1 cellular context compared by ENCODE assay signal in the genomic region with DNA sequence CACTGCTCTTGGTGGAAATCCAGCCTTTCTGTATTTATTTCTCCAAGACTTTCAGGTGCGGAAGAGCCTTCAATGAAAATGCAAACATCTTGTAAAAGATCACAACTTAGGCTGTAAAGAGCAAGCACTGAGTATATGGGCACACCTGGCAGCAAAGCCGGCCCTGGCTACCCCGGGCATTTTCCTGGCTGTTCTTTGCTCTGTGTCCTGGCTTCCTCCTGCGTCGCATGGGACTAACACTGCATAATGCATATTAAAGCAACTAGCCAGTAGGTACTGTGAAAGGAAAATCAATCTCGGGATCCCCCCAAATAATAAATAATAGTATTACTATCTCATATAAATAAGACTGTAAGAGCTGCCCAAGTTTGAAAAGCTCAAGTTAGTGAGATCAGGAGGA.
TF ChIP-seq lines count a peak whose summit lies in the region.

No MANE protein-coding gene starts in this region.

TF ChIP-seq in WTC11, 78 proteins besides CTCF, POLR2A, EP300 and RAD21 (continued from another document):
- TF ChIP-seq, protein P1, sequence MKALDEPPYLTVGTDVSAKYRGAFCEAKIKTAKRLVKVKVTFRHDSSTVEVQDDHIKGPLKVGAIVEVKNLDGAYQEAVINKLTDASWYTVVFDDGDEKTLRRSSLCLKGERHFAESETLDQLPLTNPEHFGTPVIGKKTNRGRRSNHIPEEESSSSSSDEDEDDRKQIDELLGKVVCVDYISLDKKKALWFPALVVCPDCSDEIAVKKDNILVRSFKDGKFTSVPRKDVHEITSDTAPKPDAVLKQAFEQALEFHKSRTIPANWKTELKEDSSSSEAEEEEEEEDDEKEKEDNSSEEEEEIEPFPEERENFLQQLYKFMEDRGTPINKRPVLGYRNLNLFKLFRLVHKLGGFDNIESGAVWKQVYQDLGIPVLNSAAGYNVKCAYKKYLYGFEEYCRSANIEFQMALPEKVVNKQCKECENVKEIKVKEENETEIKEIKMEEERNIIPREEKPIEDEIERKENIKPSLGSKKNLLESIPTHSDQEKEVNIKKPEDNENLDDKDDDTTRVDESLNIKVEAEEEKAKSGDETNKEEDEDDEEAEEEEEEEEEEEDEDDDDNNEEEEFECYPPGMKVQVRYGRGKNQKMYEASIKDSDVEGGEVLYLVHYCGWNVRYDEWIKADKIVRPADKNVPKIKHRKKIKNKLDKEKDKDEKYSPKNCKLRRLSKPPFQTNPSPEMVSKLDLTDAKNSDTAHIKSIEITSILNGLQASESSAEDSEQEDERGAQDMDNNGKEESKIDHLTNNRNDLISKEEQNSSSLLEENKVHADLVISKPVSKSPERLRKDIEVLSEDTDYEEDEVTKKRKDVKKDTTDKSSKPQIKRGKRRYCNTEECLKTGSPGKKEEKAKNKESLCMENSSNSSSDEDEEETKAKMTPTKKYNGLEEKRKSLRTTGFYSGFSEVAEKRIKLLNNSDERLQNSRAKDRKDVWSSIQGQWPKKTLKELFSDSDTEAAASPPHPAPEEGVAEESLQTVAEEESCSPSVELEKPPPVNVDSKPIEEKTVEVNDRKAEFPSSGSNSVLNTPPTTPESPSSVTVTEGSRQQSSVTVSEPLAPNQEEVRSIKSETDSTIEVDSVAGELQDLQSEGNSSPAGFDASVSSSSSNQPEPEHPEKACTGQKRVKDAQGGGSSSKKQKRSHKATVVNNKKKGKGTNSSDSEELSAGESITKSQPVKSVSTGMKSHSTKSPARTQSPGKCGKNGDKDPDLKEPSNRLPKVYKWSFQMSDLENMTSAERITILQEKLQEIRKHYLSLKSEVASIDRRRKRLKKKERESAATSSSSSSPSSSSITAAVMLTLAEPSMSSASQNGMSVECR (CRISPR knock-in tag; IDR thresholded peaks at IDR 0.05; ENCODE audit: borderline replicate concordance), result no peak
- TF ChIP-seq ELF4 (CRISPR knock-in tag; IDR thresholded peaks at IDR 0.05; ENCODE audit: low read depth), result no peak
- TF ChIP-seq, protein P2, sequence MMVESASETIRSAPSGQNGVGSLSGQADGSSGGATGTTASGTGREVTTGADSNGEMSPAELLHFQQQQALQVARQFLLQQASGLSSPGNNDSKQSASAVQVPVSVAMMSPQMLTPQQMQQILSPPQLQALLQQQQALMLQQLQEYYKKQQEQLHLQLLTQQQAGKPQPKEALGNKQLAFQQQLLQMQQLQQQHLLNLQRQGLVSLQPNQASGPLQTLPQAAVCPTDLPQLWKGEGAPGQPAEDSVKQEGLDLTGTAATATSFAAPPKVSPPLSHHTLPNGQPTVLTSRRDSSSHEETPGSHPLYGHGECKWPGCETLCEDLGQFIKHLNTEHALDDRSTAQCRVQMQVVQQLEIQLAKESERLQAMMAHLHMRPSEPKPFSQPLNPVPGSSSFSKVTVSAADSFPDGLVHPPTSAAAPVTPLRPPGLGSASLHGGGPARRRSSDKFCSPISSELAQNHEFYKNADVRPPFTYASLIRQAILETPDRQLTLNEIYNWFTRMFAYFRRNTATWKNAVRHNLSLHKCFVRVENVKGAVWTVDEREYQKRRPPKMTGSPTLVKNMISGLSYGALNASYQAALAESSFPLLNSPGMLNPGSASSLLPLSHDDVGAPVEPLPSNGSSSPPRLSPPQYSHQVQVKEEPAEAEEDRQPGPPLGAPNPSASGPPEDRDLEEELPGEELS (CRISPR knock-in tag; IDR thresholded peaks at IDR 0.05), result no peak
- no peak for TF ChIP-seq TEAD4 (CRISPR knock-in tag; IDR thresholded peaks at IDR 0.05)
- TF ChIP-seq, protein P3, sequence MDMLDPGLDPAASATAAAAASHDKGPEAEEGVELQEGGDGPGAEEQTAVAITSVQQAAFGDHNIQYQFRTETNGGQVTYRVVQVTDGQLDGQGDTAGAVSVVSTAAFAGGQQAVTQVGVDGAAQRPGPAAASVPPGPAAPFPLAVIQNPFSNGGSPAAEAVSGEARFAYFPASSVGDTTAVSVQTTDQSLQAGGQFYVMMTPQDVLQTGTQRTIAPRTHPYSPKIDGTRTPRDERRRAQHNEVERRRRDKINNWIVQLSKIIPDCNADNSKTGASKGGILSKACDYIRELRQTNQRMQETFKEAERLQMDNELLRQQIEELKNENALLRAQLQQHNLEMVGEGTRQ (CRISPR knock-in tag; IDR thresholded peaks at IDR 0.05), result no peak
- TF ChIP-seq TEAD1 (CRISPR knock-in tag; IDR thresholded peaks at IDR 0.05), result no peak
- no peak for TF ChIP-seq CBFB (CRISPR knock-in tag; IDR thresholded peaks at IDR 0.05; ENCODE audit: low read depth)
- TF ChIP-seq ZNF232 (CRISPR knock-in tag; IDR thresholded peaks at IDR 0.05), result no peak
- TF ChIP-seq NR3C1 (CRISPR knock-in tag; conservative IDR thresholded peaks at IDR 0.05; ENCODE audit: low read depth), result no peak
